Comparison of ENCODE assay signal across 15 cellular contexts in genomic region chr13:24224232-24224680, GRCh38.
DNase-seq lines count a peak whose midpoint lies in the region; ATAC-seq and TF ChIP-seq lines count a peak whose summit lies in the region.
"Had no signal": no experiment of that assay in that cellular context is flagged by ENCODE, and none has a peak within 500 bp of the region (broad histone marks: within the 10 kb centered on the region; RNA-seq: fewer than 3 reads in every experiment).

No MANE protein-coding gene starts in this region.

- ATAC-seq in GM21423 (IDR thresholded peaks at IDR 0.05; ENCODE audit: unreplicated experiment) = peak; percentile 4
- no peak for ATAC-seq in activated T-helper 17 cell treated with anti-CD3 and anti-CD28 coated beads, Interleukin-2, amount 50 U/mL, for 72 hours (replicated peaks)
- ATAC-seq in natural killer cell = peak; percentile 15 to 20 (median 15)

- TF ChIP-seq CTCF in natural killer cell (IDR thresholded peaks at IDR 0.05) = no peak
- TF ChIP-seq CTCF in mesothelial cell of epicardium (IDR thresholded peaks at IDR 0.05; ENCODE audit: unreplicated experiment) = no peak

- intact Hi-C loops in natural killer cell (cut with micrococcal nuclease) = loop anchor here (5.0 kb wide), 1 partner anchor 62 kb away; the partner anchor contains the start of gene SPATA13
- intact Hi-C loops in posterior vena cava (cut with DNase I) = loop anchor here in 1 of 2 donors (5.0 kb wide), 1 partner anchor 207 kb away; no protein-coding TSS in a partner anchor

- no peaks in the 10 kb centered on the region for H3K36me3 Mint-ChIP-seq in T-helper 1 cell treated with Interleukin-12 subunit alpha and Interleukin-12 subunit beta and Interleukin-4 antibody, amounts not matched to agents 30 μg/mL and 1 μg/mL, for 36 hours (ENCODE audit: low read depth)
- no peaks in the 10 kb centered on the region for H3K36me3 Mint-ChIP-seq in activated T-helper 17 cell treated with anti-CD3 and anti-CD28 coated beads, Interleukin-2, amount 50 U/mL, for 72 hours (ENCODE audit: low read depth)
- H3K36me3 Mint-ChIP-seq in natural killer cell (no peaks in the 10 kb centered on the region), mesothelial cell of epicardium (no peaks in the 10 kb centered on the region)
- H3K36me3 Mint-ChIP-seq: activated naive CD4-positive, alpha-beta T cell treated with anti-CD3 and anti-CD28 coated beads, Interleukin-2, amount 50 U/mL, for 24 hours had no signal

- H3K9me3 Mint-ChIP-seq in T-helper 1 cell treated with Interleukin-12 subunit alpha and Interleukin-12 subunit beta and Interleukin-4 antibody, amounts not matched to agents 30 μg/mL and 1 μg/mL, for 36 hours = no peaks in the 10 kb centered on the region
- no peaks in the 10 kb centered on the region for H3K9me3 Mint-ChIP-seq in activated T-helper 17 cell treated with anti-CD3 and anti-CD28 coated beads, Interleukin-2, amount 50 U/mL, for 72 hours
- H3K9me3 Mint-ChIP-seq in natural killer cell = no peaks in the 10 kb centered on the region
- no peaks in the 10 kb centered on the region for H3K9me3 Mint-ChIP-seq in mesothelial cell of epicardium
- H3K9me3 Mint-ChIP-seq: activated naive CD4-positive, alpha-beta T cell treated with anti-CD3 and anti-CD28 coated beads, Interleukin-2, amount 50 U/mL, for 24 hours had no signal

- H3K27me3 Mint-ChIP-seq in T-helper 1 cell treated with Interleukin-12 subunit alpha and Interleukin-12 subunit beta and Interleukin-4 antibody, amounts not matched to agents 30 μg/mL and 1 μg/mL, for 36 hours (ENCODE audit: low read depth) = no peaks in the 10 kb centered on the region
- no peaks in the 10 kb centered on the region for H3K27me3 Mint-ChIP-seq in activated T-helper 17 cell treated with anti-CD3 and anti-CD28 coated beads, Interleukin-2, amount 50 U/mL, for 72 hours
- H3K27me3 Mint-ChIP-seq in natural killer cell (ENCODE audit: low read depth in 2 of 2) (no peaks in the 10 kb centered on the region), mesothelial cell of epicardium (ENCODE audit: low read depth) (no peaks in the 10 kb centered on the region)
- H3K27me3 Mint-ChIP-seq: activated naive CD4-positive, alpha-beta T cell treated with anti-CD3 and anti-CD28 coated beads, Interleukin-2, amount 50 U/mL, for 24 hours had no signal

- peaks cover 19% of the 10 kb centered on the region for H3K4me1 Mint-ChIP-seq in T-helper 1 cell treated with Interleukin-12 subunit alpha and Interleukin-12 subunit beta and Interleukin-4 antibody, amounts not matched to agents 30 μg/mL and 1 μg/mL, for 36 hours (ENCODE audit: low read depth)
- peaks cover 14% of the 10 kb centered on the region for H3K4me1 Mint-ChIP-seq in activated T-helper 17 cell treated with anti-CD3 and anti-CD28 coated beads, Interleukin-2, amount 50 U/mL, for 72 hours
- H3K4me1 Mint-ChIP-seq in natural killer cell (peaks cover 22 to 36% of the 10 kb centered on the region in 2 donors), mesothelial cell of epicardium (no peaks in the 10 kb centered on the region)

- H3K27ac Mint-ChIP-seq in T-helper 1 cell treated with Interleukin-12 subunit alpha and Interleukin-12 subunit beta and Interleukin-4 antibody, amounts not matched to agents 30 μg/mL and 1 μg/mL, for 36 hours = no peak overlapping the region
- H3K27ac Mint-ChIP-seq in activated T-helper 17 cell treated with anti-CD3 and anti-CD28 coated beads, Interleukin-2, amount 50 U/mL, for 72 hours = no peak overlapping the region
- H3K27ac Mint-ChIP-seq in natural killer cell (peak overlapping the region in 1 of 2 donors; percentile 78), mesothelial cell of epicardium (no peak overlapping the region)
- H3K27ac Mint-ChIP-seq: activated naive CD4-positive, alpha-beta T cell treated with anti-CD3 and anti-CD28 coated beads, Interleukin-2, amount 50 U/mL, for 24 hours had no signal

- DNase-seq in T-helper 1 cell (no peak), natural killer cell (no peak), posterior vena cava (ENCODE audit: low spot score) (no peak), germinal center (ENCODE audit: low spot score) (no peak), mesothelial cell of epicardium (ENCODE audit: low spot score in 2 of 2, unreplicated experiment in 2 of 2) (no peak)
- DNase-seq: activated CD4-positive, alpha-beta T cell treated with anti-CD3 and anti-CD28 coated beads, Interleukin-2, amount 50 U/mL, for 48 hours; hippocampal formation; NCI-H1417 treated with DMSO at 0.1 percent for 48 hours; NCI-H524 treated with DMSO at 0.1 percent for 48 hours; T1000; testis had no signal

- peak overlapping the region; percentile 2 for H3K4me3 Mint-ChIP-seq in T-helper 1 cell treated with Interleukin-12 subunit alpha and Interleukin-12 subunit beta and Interleukin-4 antibody, amounts not matched to agents 30 μg/mL and 1 μg/mL, for 36 hours
- peak overlapping the region; percentile 39 for H3K4me3 Mint-ChIP-seq in activated T-helper 17 cell treated with anti-CD3 and anti-CD28 coated beads, Interleukin-2, amount 50 U/mL, for 72 hours
- H3K4me3 Mint-ChIP-seq in natural killer cell = peak overlapping the region; percentile 68
- H3K4me3 Mint-ChIP-seq in mesothelial cell of epicardium = no peak overlapping the region
- H3K4me3 Mint-ChIP-seq: activated naive CD4-positive, alpha-beta T cell treated with anti-CD3 and anti-CD28 coated beads, Interleukin-2, amount 50 U/mL, for 24 hours had no signal
